Comparison of ENCODE assay signal across 29 cellular contexts in genomic region chr6:37942606-37943376, GRCh38.
DNase-seq lines count a peak whose midpoint lies in the region; ATAC-seq, FAIRE-seq and TF ChIP-seq lines count a peak whose summit lies in the region.
"Had no signal": no experiment of that assay in that cellular context is flagged by ENCODE, and none has a peak within 500 bp of the region (broad histone marks: within the 10 kb centered on the region; RNA-seq: fewer than 3 reads in every experiment).

No MANE protein-coding gene starts in this region.

- no peaks in the 10 kb centered on the region for H3K9me3 Mint-ChIP-seq in activated CD4-positive, alpha-beta memory T cell treated with anti-CD3 and anti-CD28 coated beads, Interleukin-2, amount 10 ng/mL, durations not matched to agents 7 days and 5 days
- H3K9me3 Mint-ChIP-seq: activated naive CD8-positive, alpha-beta T cell treated with anti-CD3 and anti-CD28 coated beads for 36 hours; CD4-positive, alpha-beta T cell had no signal

- H3K9me2 ChIP-seq in Loucy (replicated peaks; ENCODE audit: low read depth, low read length), result no peaks in the 10 kb centered on the region

- H3K4me2 ChIP-seq in HepG2 (ENCODE audit: low read depth, low read length) (no peak overlapping the region), Loucy (ENCODE audit: low read depth, low read length, poor library complexity, severe bottlenecking) (peak overlapping the region; percentile 31)

- H3K4me3 Mint-ChIP-seq in activated CD4-positive, alpha-beta memory T cell treated with anti-CD3 and anti-CD28 coated beads, Interleukin-2, amount 10 ng/mL, durations not matched to agents 7 days and 5 days, result no peak overlapping the region
- H3K4me3 Mint-ChIP-seq: activated CD8-positive, alpha-beta T cell treated with anti-CD3 and anti-CD28 coated beads for 36 hours; activated naive CD8-positive, alpha-beta T cell treated with anti-CD3 and anti-CD28 coated beads for 36 hours; CD4-positive, alpha-beta T cell had no signal

- TF ChIP-seq CTCF in HepG2 (CRISPR knock-in tag; IDR thresholded peaks at IDR 0.05) (no peak), right lobe of liver (IDR thresholded peaks at IDR 0.05) (no peak), Loucy (conservative IDR thresholded peaks at IDR 0.05; ENCODE audit: low read length) (no peak), epithelial cell of esophagus (IDR thresholded peaks at IDR 0.05; ENCODE audit: insufficient read depth, low read depth, low read length, missing control alignments) (no peak)

- H3K27me3 ChIP-seq in HepG2 (ENCODE audit: control insufficient read depth in 1 of 2, insufficient read depth in 2 of 2, low read length in 2 of 2) (no peaks in the 10 kb centered on the region), right lobe of liver (no peaks in the 10 kb centered on the region), Loucy (ENCODE audit: insufficient read depth, low read length, poor library complexity, severe bottlenecking) (no peaks in the 10 kb centered on the region), small intestine (ENCODE audit: control insufficient read depth in 2 of 2, insufficient read depth in 2 of 2, low read length in 2 of 2) (no peaks in the 10 kb centered on the region)
- H3K27me3 ChIP-seq: ascending aorta, heart right ventricle, SJSA1 had no signal

- H3K4me1 ChIP-seq in HepG2 (ENCODE audit: insufficient read depth, low read length) (peaks cover 15% of the 10 kb centered on the region), right lobe of liver (peaks cover 0 to 31% (median 4%) of the 10 kb centered on the region in 4 donors), Loucy (ENCODE audit: insufficient read depth, low read length, poor library complexity, severe bottlenecking) (peaks cover 68% of the 10 kb centered on the region), small intestine (ENCODE audit: control insufficient read depth in 2 of 2, insufficient read depth in 1 of 2, low read depth in 1 of 2, low read length in 1 of 2) (no peaks in the 10 kb centered on the region)
- H3K4me1 ChIP-seq: ascending aorta had no signal

- peaks cover 7% of the 10 kb centered on the region for H3K36me3 Mint-ChIP-seq in activated CD4-positive, alpha-beta memory T cell treated with anti-CD3 and anti-CD28 coated beads, Interleukin-2, amount 10 ng/mL, durations not matched to agents 7 days and 5 days (ENCODE audit: low read depth)

- no peaks in the 10 kb centered on the region for H3K27me3 Mint-ChIP-seq in activated CD4-positive, alpha-beta memory T cell treated with anti-CD3 and anti-CD28 coated beads, Interleukin-2, amount 10 ng/mL, durations not matched to agents 7 days and 5 days
- H3K27me3 Mint-ChIP-seq: activated CD8-positive, alpha-beta T cell treated with anti-CD3 and anti-CD28 coated beads for 36 hours; activated naive CD8-positive, alpha-beta T cell treated with anti-CD3 and anti-CD28 coated beads for 36 hours; CD4-positive, alpha-beta T cell had no signal

- POLR2A ChIA-PET in HepG2 (lab: Yijun Ruan, JAX), result no interaction called here
- POLR2A ChIA-PET in activated CD4-positive, alpha-beta memory T cell treated with anti-CD3 and anti-CD28 coated beads, Interleukin-2, amount 10 ng/mL, durations not matched to agents 7 days and 5 days (lab: Charles Lee), result no interaction called here

- no peak for TF ChIP-seq EP300 in HepG2 (IDR thresholded peaks at IDR 0.05; ENCODE audit: low read depth in 2 of 2, low read length in 2 of 2)
- no peak for TF ChIP-seq EP300 in HepG2 (CRISPR knock-in tag; IDR thresholded peaks at IDR 0.05; ENCODE audit: borderline replicate concordance)

- no TSS peak for BruUV-seq in HepG2 (replicated peaks; lab: Mats Ljungman, UMichigan)

- ATAC-seq in HepG2 (no peak), right lobe of liver (no peak), GM19324 (IDR thresholded peaks at IDR 0.05; ENCODE audit: low FRiP score, unreplicated experiment) (no peak), HG02852 (IDR thresholded peaks at IDR 0.05; ENCODE audit: unreplicated experiment) (no peak)
- ATAC-seq: activated CD8-positive, alpha-beta T cell treated with anti-CD3 and anti-CD28 coated beads for 36 hours; heart right ventricle; psoas muscle had no signal

- TF ChIP-seq RAD21 in HepG2 (CRISPR knock-in tag; IDR thresholded peaks at IDR 0.05), result no peak

- H3K36me3 ChIP-seq in HepG2 (replicated peaks in 1 of 2; ENCODE audit: control insufficient read depth in 1 of 2, insufficient read depth in 2 of 2, low read length in 2 of 2) (no peaks in the 10 kb centered on the region), right lobe of liver (no peaks in the 10 kb centered on the region), Loucy (ENCODE audit: insufficient read depth, low read length) (no peaks in the 10 kb centered on the region), small intestine (ENCODE audit: control insufficient read depth in 2 of 2, insufficient read depth in 2 of 2, low read length in 2 of 2) (no peaks in the 10 kb centered on the region)
- H3K36me3 ChIP-seq: ascending aorta, heart right ventricle, SJSA1 had no signal

- H4K20me1 ChIP-seq in HepG2 (ENCODE audit: insufficient read depth, low read length) (0 out of 2 replicates have a peak, but pooled peaks cover 4% of the 10 kb centered on the region), Loucy (ENCODE audit: insufficient read depth, low read length, poor library complexity, severe bottlenecking) (no peaks in the 10 kb centered on the region)

- TF ChIP-seq POLR2A in HepG2 (IDR thresholded peaks at IDR 0.05; ENCODE audit: insufficient read depth in 1 of 2, low read depth in 2 of 2, low read length in 2 of 2) (no peak), right lobe of liver (IDR thresholded peaks at IDR 0.05) (no peak)

- DNase-seq in HepG2 (ENCODE audit: low spot score) (no peak), right lobe of liver (no peak), epithelial cell of esophagus (ENCODE audit: low read depth) (peak; percentile 50), small intestine (no peak)
- no peak for DNase-seq in activated CD4-positive, alpha-beta memory T cell treated with anti-CD3 and anti-CD28 coated beads, Interleukin-2, amount 10 ng/mL, durations not matched to agents 7 days and 5 days
- DNase-seq: activated CD4-positive, CD25-positive, alpha-beta regulatory T cell treated with anti-CD3 and anti-CD28 coated beads, Interleukin-2, amount 50 U/mL, for 72 hours; activated CD8-positive, alpha-beta T cell treated with anti-CD3 and anti-CD28 coated beads for 36 hours; activated effector memory CD4-positive, alpha-beta T cell treated with Interleukin-2 at 50 U/mL for 16 hours; activated naive CD8-positive, alpha-beta T cell treated with anti-CD3 and anti-CD28 coated beads for 36 hours; CD4-positive, alpha-beta T cell; effector memory CD4-positive, alpha-beta T cell; foreskin melanocyte; heart right ventricle; Kasumi-1; NCI-H1105; NCI-H187 treated with DMSO at 0.1 percent for 48 hours; NCI-H748 treated with DMSO at 0.1 percent for 48 hours; psoas muscle; stimulated activated naive CD4-positive, alpha-beta T cell treated with Interleukin-2 at 50 U/mL for 16 hours had no signal

- in situ Hi-C loops in HepG2 (cut with HindIII; ENCODE audit: extremely low pct_ligation_motif_present, low pct_unique_long_range_greater_than_20kb), result no loop called here

- H3K27ac ChIP-seq in HepG2 (ENCODE audit: extremely low read length, insufficient read depth, low read length), result no peak overlapping the region
- no peak overlapping the region for H3K27ac ChIP-seq in right lobe of liver
- no peak overlapping the region for H3K27ac ChIP-seq in small intestine (ENCODE audit: low read depth in 1 of 2, low read length in 1 of 2)
- H3K27ac ChIP-seq: ascending aorta, coronary artery, heart right ventricle, HL-60, psoas muscle, SJSA1 had no signal

- 95% methylated on average over 3 of the region's 3 CpGs for WGBS in HepG2 (ENCODE audit: low lambda C conversion rate)
- 78% methylated on average over 3 of the region's 3 CpGs for WGBS in right lobe of liver (ENCODE audit: insufficient coverage, low coverage, low lambda C conversion rate, missing lambda C conversion rate)
- 67 to 83% (median 75%) methylated on average over 3 of the region's 3 CpGs for WGBS in small intestine, 3 donors

- H3K9ac ChIP-seq in HepG2 (ENCODE audit: insufficient read depth, low read depth, low read length) (no peak overlapping the region), Loucy (ENCODE audit: low read depth, low read length, poor library complexity, severe bottlenecking) (peak overlapping the region; percentile 21)

- peaks cover 7% of the 10 kb centered on the region for H3K4me1 Mint-ChIP-seq in activated CD4-positive, alpha-beta memory T cell treated with anti-CD3 and anti-CD28 coated beads, Interleukin-2, amount 10 ng/mL, durations not matched to agents 7 days and 5 days

- H3K4me3 ChIP-seq in HepG2 (replicated peaks in 1 of 3; ENCODE audit: insufficient read depth in 1 of 3, low read depth in 2 of 3, low read length in 3 of 3) (no peak overlapping the region), right lobe of liver (no peak overlapping the region), Loucy (ENCODE audit: low read length, poor library complexity, severe bottlenecking) (no peak overlapping the region), epithelial cell of esophagus (ENCODE audit: low read length) (no peak overlapping the region), small intestine (ENCODE audit: low read depth in 1 of 2, low read length in 2 of 2) (no peak overlapping the region)
- H3K4me3 ChIP-seq: ascending aorta, coronary artery, heart right ventricle, psoas muscle, SJSA1 had no signal

- no peak overlapping the region for H2AFZ ChIP-seq in HepG2 (ENCODE audit: low read length)
- no peak overlapping the region for H2AFZ ChIP-seq in Loucy (ENCODE audit: low read length)

- H3K9me3 ChIP-seq in HepG2 (ENCODE audit: low read length), result no peaks in the 10 kb centered on the region
- no peaks in the 10 kb centered on the region for H3K9me3 ChIP-seq in right lobe of liver
- H3K9me3 ChIP-seq in Loucy (ENCODE audit: insufficient read depth, low read depth, low read length), result no peaks in the 10 kb centered on the region
- no peaks in the 10 kb centered on the region for H3K9me3 ChIP-seq in small intestine (ENCODE audit: control insufficient read depth, low read depth)
- H3K9me3 ChIP-seq: ascending aorta, heart right ventricle, psoas muscle, SJSA1 had no signal

- CTCF ChIA-PET in HepG2 (lab: Yijun Ruan, JAX; ENCODE audit: low intra/inter-chr PET ratio, low total read pairs), result no interaction called here
- CTCF ChIA-PET in activated CD4-positive, alpha-beta memory T cell treated with anti-CD3 and anti-CD28 coated beads, Interleukin-2, amount 10 ng/mL, durations not matched to agents 7 days and 5 days (lab: Charles Lee), result interaction anchor here (1.2 kb wide), 1 partner anchor 91 kb away, joined by 3 read pairs; no protein-coding TSS in a partner anchor

- H3K27ac Mint-ChIP-seq in activated CD4-positive, alpha-beta memory T cell treated with anti-CD3 and anti-CD28 coated beads, Interleukin-2, amount 10 ng/mL, durations not matched to agents 7 days and 5 days, result no peak overlapping the region
- H3K27ac Mint-ChIP-seq: activated CD8-positive, alpha-beta T cell treated with anti-CD3 and anti-CD28 coated beads for 36 hours; activated naive CD8-positive, alpha-beta T cell treated with anti-CD3 and anti-CD28 coated beads for 36 hours; CD4-positive, alpha-beta T cell had no signal

- FAIRE-seq in HepG2 (lab: Jason Lieb, UNC), result no peak
- FAIRE-seq in small intestine (lab: Jason Lieb, UNC), result no peak
- FAIRE-seq: D721Med, TTC549, urothelium cell line had no signal

- peaks cover 25% of the 10 kb centered on the region for H3K79me2 ChIP-seq in HepG2 (ENCODE audit: insufficient read depth, low read length)
- peaks cover 92% of the 10 kb centered on the region for H3K79me2 ChIP-seq in Loucy (ENCODE audit: insufficient read depth, low read length)

- intact Hi-C loops in HepG2 (cut with micrococcal nuclease; ENCODE audit: unreplicated experiment) (no loop called here), right lobe of liver (cut with DNase I) (no loop called here)

- 0 out of 2 replicates have a peak, but pooled peaks cover 4% of the 10 kb centered on the region for H3F3A ChIP-seq in Loucy (ENCODE audit: low read depth)
